In the genomic region with DNA sequence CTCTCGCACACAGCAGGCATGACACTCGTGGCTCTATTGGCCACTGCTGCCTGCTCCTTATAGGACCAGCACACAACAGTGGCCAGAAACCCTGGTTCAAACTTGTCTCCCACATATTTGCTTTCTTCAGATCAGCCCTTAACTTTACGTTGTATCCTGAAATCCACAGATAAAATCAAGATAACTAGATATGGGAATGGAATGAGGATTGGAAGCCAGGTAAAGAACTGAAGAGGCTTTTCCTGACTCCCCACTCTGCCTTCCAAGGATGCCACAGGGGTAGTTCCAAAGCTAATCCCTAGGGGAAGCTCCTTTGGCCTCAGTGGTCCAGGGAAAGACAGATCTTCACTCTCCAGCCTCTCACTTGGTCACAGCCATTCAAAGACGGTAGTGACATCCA, we compare ENCODE assay signal across 22 cellular contexts.
"Had no signal": no experiment of that assay in that cellular context is flagged by ENCODE, and none has a peak within 500 bp of the region (broad histone marks: within the 10 kb centered on the region; RNA-seq: fewer than 3 reads in every experiment).

No MANE protein-coding gene starts in this region.

- H3K4me2 ChIP-seq: hepatocyte had no signal

- H3K36me3 Mint-ChIP-seq: mesothelial cell of epicardium, natural killer cell had no signal

- H3K79me2 ChIP-seq: hepatocyte had no signal

- H2AFZ ChIP-seq: hepatocyte had no signal

- H3K4me3 ChIP-seq: hepatocyte, left lung, tibial artery had no signal

- H3K4me3 Mint-ChIP-seq: activated B cell treated with CpG ODN at 0.5 μM for 24 hours; activated naive CD4-positive, alpha-beta T cell treated with anti-CD3 and anti-CD28 coated beads, Interleukin-2, amount 10 ng/mL, durations not matched to agents 7 days and 5 days; dendritic cell treated with granulocyte-macrophage colony-stimulating factor and Interleukin-4, amounts not matched to agents 40 ng/mL and 50 ng/mL, for 4 days; mesothelial cell of epicardium; natural killer cell had no signal

- ATAC-seq: activated T-cell treated with anti-CD3 and anti-CD28 coated beads, Interleukin-2, amount 50 U/mL, for 4 hours; esophagus mucosa; left lung; natural killer cell; stimulated activated naive CD8-positive, alpha-beta T cell treated with anti-CD3 and anti-CD28 coated beads, Interleukin-15, Interleukin-2, amounts not matched to agents 100 U/mL and 50 U/mL, for 24 hours had no signal

- H3K27me3 Mint-ChIP-seq: activated B cell treated with CpG ODN at 0.5 μM for 24 hours; activated naive CD4-positive, alpha-beta T cell treated with anti-CD3 and anti-CD28 coated beads, Interleukin-2, amount 10 ng/mL, durations not matched to agents 7 days and 5 days; dendritic cell treated with granulocyte-macrophage colony-stimulating factor and Interleukin-4, amounts not matched to agents 40 ng/mL and 50 ng/mL, for 4 days; progenitor cell of endocrine pancreas had no signal

- H3K36me3 ChIP-seq: brain microvascular endothelial cell had no signal

- H3K27ac Mint-ChIP-seq: activated B cell treated with CpG ODN at 0.5 μM for 24 hours; activated naive CD4-positive, alpha-beta T cell treated with anti-CD3 and anti-CD28 coated beads, Interleukin-2, amount 10 ng/mL, durations not matched to agents 7 days and 5 days; dendritic cell treated with granulocyte-macrophage colony-stimulating factor and Interleukin-4, amounts not matched to agents 40 ng/mL and 50 ng/mL, for 4 days; mesothelial cell of epicardium; natural killer cell; progenitor cell of endocrine pancreas had no signal

- H3K9me3 Mint-ChIP-seq: activated B cell treated with CpG ODN at 0.5 μM for 24 hours; activated naive CD4-positive, alpha-beta T cell treated with anti-CD3 and anti-CD28 coated beads, Interleukin-2, amount 10 ng/mL, durations not matched to agents 7 days and 5 days; activated T-cell treated with anti-CD3 and anti-CD28 coated beads, Interleukin-2, amount 50 U/mL, for 4 hours; dendritic cell treated with granulocyte-macrophage colony-stimulating factor and Interleukin-4, amounts not matched to agents 40 ng/mL and 50 ng/mL, for 4 days; mesothelial cell of epicardium; natural killer cell had no signal

- H3K27ac ChIP-seq: brain microvascular endothelial cell, hepatocyte, left lung, tibial artery had no signal

- DNase-seq: activated B cell treated with CpG ODN at 0.5 μM for 24 hours; activated CD4-positive, alpha-beta T cell treated with anti-CD3 and anti-CD28 coated beads for 4 hours; activated effector memory CD4-positive, alpha-beta T cell treated with anti-CD3 and anti-CD28 coated beads, Interleukin-2, amount 50 U/mL, for 16 hours; activated naive CD4-positive, alpha-beta T cell treated with anti-CD3 and anti-CD28 coated beads, Interleukin-2, amount 10 ng/mL, durations not matched to agents 7 days and 5 days; activated T-cell treated with anti-CD3 and anti-CD28 coated beads, Interleukin-2, amount 50 U/mL, for 4 hours; aorta; brain microvascular endothelial cell; caudate nucleus; effector CD8-positive, alpha-beta T cell; foreskin melanocyte; kidney glomerular epithelial cell; left lung; natural killer cell; stimulated activated CD4-positive, alpha-beta T cell treated with anti-CD3 and anti-CD28 coated beads, Interleukin-4, amount 100 ng/mL, for 24 hours; stimulated activated naive CD8-positive, alpha-beta T cell treated with anti-CD3 and anti-CD28 coated beads, Interleukin-15, Interleukin-2, amounts not matched to agents 100 U/mL and 50 U/mL, for 24 hours; T-helper 9 cell; tibial artery had no signal

- H3K27me3 ChIP-seq: brain microvascular endothelial cell, hepatocyte, left lung, tibial artery had no signal

- H3K4me1 ChIP-seq: tibial artery had no signal

- H3K9me3 ChIP-seq: left lung, tibial artery had no signal
